In the genomic region with DNA sequence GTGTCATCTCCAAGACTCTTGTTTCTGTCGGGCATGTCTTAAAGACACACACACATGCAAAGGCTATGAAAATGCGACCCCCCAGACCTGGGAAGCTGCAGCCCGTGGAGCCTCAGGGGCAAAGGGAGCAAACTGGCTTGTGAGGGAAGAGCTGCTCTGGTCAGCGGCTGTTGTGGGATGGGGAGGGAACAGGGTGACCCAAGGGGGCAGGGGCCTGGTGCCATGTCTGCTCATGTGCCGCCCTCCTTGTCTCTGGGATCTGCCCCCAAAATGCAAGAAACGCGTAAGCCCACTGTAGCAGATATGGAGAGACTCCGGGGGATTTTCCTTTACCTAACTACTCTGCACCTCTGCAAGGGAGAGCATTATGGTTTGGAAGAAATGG, we compare ENCODE assay signal across 19 cellular contexts.
"Had no signal": no experiment of that assay in that cellular context is flagged by ENCODE, and none has a peak within 500 bp of the region (broad histone marks: within the 10 kb centered on the region; RNA-seq: fewer than 3 reads in every experiment).

No MANE protein-coding gene starts in this region.

- ATAC-seq: HepG2, SK-N-SH treated with all-trans-retinoic acid at 6 μM for 48 hours had no signal

- H3K27ac ChIP-seq: SJCRH30 had no signal

- H3K27me3 ChIP-seq: MG63, SJCRH30 had no signal

- H3K9me3 ChIP-seq: MG63, SJCRH30 had no signal

- H3K4me3 ChIP-seq: MG63, SJCRH30 had no signal

- H3K36me3 ChIP-seq: MG63, SJCRH30 had no signal

- DNase-seq: IMR-90, Karpas-422, KG1, MG63, NCI-H1092, NCI-H1105 treated with DMSO at 0.1 percent for 48 hours, NCI-H1417 treated with DMSO at 0.1 percent for 48 hours, NCI-H146, NCI-H1930, NCI-H2081, NCI-H2107, NCI-H226, NCI-H446, NCI-H774, RPMI8226, SHP77 treated with DMSO at 0.1 percent for 48 hours, SJCRH30 had no signal
